8 cellular contexts compared by ENCODE assay signal in genomic region chr3:151468284-151468917, GRCh38. TPM values are rescaled to one million over a fixed set of nuclear protein-coding genes. Genes with fewer than 3 reads are reported as not detected.
DNase-seq lines count a peak whose midpoint lies in the region; ATAC-seq and TF ChIP-seq lines count a peak whose summit lies in the region.

No MANE protein-coding gene starts in this region.

- no peak overlapping the region for H3K4me3 Mint-ChIP-seq in activated CD8-positive, alpha-beta memory T cell treated with anti-CD3 and anti-CD28 coated beads, Interleukin-2, amount 10 ng/mL, durations not matched to agents 7 days and 5 days
- H3K4me3 Mint-ChIP-seq in memory B cell, result no peak overlapping the region

- POLR2A ChIA-PET in HEK293T (lab: Yijun Ruan, JAX), result no interaction called here

- CTCF ChIA-PET in activated CD8-positive, alpha-beta memory T cell treated with anti-CD3 and anti-CD28 coated beads, Interleukin-2, amount 10 ng/mL, durations not matched to agents 7 days and 5 days (lab: Charles Lee), result interaction anchor here (1.0 to 3.4 kb wide), 6 partner anchors 9 to 451 kb away, joined by 3 to 11 read pairs (median 4); no protein-coding TSS in a partner anchor
- CTCF ChIA-PET in HEK293T (lab: Yijun Ruan, JAX), result interaction anchor here (0.9 to 1.9 kb wide), 7 partner anchors 9 to 1159 kb away, joined by 3 to 5 read pairs (median 4); no protein-coding TSS in a partner anchor

- H3K4me3 ChIP-seq in SU-DHL-6 (ENCODE audit: insufficient read depth, low read length, poor library complexity, severe bottlenecking), result no peak overlapping the region

- H2AFZ ChIP-seq in SU-DHL-6 (ENCODE audit: low read depth, low read length, severe bottlenecking), result no peak overlapping the region

- no peaks in the 10 kb centered on the region for H3K9me3 ChIP-seq in SU-DHL-6 (ENCODE audit: insufficient read depth, low read length)

- no peaks in the 10 kb centered on the region for H3K36me3 ChIP-seq in SU-DHL-6 (ENCODE audit: low read length)

- H3K4me1 Mint-ChIP-seq in activated CD8-positive, alpha-beta memory T cell treated with anti-CD3 and anti-CD28 coated beads, Interleukin-2, amount 10 ng/mL, durations not matched to agents 7 days and 5 days, result no peaks in the 10 kb centered on the region
- H3K4me1 Mint-ChIP-seq in memory B cell, result peaks cover 2% of the 10 kb centered on the region

- no peak overlapping the region for H3K27ac ChIP-seq in SU-DHL-6 (ENCODE audit: low read depth, low read length)

- no peaks in the 10 kb centered on the region for H3K9me3 Mint-ChIP-seq in activated CD8-positive, alpha-beta memory T cell treated with anti-CD3 and anti-CD28 coated beads, Interleukin-2, amount 10 ng/mL, durations not matched to agents 7 days and 5 days (ENCODE audit: low read depth)
- peaks cover 2% of the 10 kb centered on the region for H3K9me3 Mint-ChIP-seq in memory B cell

- H4K20me1 ChIP-seq in SU-DHL-6 (ENCODE audit: low read depth, low read length), result no peaks in the 10 kb centered on the region

- DNase-seq in activated CD8-positive, alpha-beta memory T cell treated with anti-CD3 and anti-CD28 coated beads, Interleukin-2, amount 10 ng/mL, durations not matched to agents 7 days and 5 days, result peak; percentile 48
- DNase-seq in activated CD8-positive, alpha-beta memory T cell treated with anti-CD3 and anti-CD28 coated beads, Interleukin-2, amount 50 U/mL, for 48 hours, result no peak
- DNase-seq in HEK293T (ENCODE audit: extremely low spot score) (peak; percentile 63), NCI-H128 (lab: John Stamatoyannopoulos, UW; ENCODE audit: unreplicated experiment) (peak; percentile 8), dermis blood vessel endothelial cell (peak; percentile 86), memory B cell (ENCODE audit: low spot score in 2 of 2) (peak; percentile 19 to 48), ureter (ENCODE audit: low spot score) (peak; percentile 55)

- H3K27ac Mint-ChIP-seq in activated CD8-positive, alpha-beta memory T cell treated with anti-CD3 and anti-CD28 coated beads, Interleukin-2, amount 10 ng/mL, durations not matched to agents 7 days and 5 days, result no peak overlapping the region
- H3K27ac Mint-ChIP-seq in memory B cell, result no peak overlapping the region

- H3K27me3 ChIP-seq in SU-DHL-6 (ENCODE audit: low read length), result no peaks in the 10 kb centered on the region

- H3K27me3 Mint-ChIP-seq in activated CD8-positive, alpha-beta memory T cell treated with anti-CD3 and anti-CD28 coated beads, Interleukin-2, amount 10 ng/mL, durations not matched to agents 7 days and 5 days, result peaks cover 20% of the 10 kb centered on the region
- peaks cover 4% of the 10 kb centered on the region for H3K27me3 Mint-ChIP-seq in memory B cell

- H3K4me2 ChIP-seq in SU-DHL-6 (ENCODE audit: low read depth, low read length, poor library complexity, severe bottlenecking), result no peak overlapping the region

- no peak overlapping the region for H3K9ac ChIP-seq in SU-DHL-6 (ENCODE audit: low read length)

- no peaks in the 10 kb centered on the region for H3K79me2 ChIP-seq in SU-DHL-6 (ENCODE audit: insufficient read depth, low read length)

- H3K36me3 Mint-ChIP-seq in activated CD8-positive, alpha-beta memory T cell treated with anti-CD3 and anti-CD28 coated beads, Interleukin-2, amount 10 ng/mL, durations not matched to agents 7 days and 5 days, result no peaks in the 10 kb centered on the region
- H3K36me3 Mint-ChIP-seq in memory B cell, result peaks cover 2% of the 10 kb centered on the region

- H3F3A ChIP-seq in SU-DHL-6 (ENCODE audit: insufficient read depth), result no peaks in the 10 kb centered on the region

- no peaks in the 10 kb centered on the region for H3K9me2 ChIP-seq in SU-DHL-6 (replicated peaks; ENCODE audit: insufficient read depth, low read length)

- peak; percentile 60 for ATAC-seq in activated CD8-positive, alpha-beta memory T cell treated with anti-CD3 and anti-CD28 coated beads, Interleukin-2, amount 10 ng/mL, durations not matched to agents 7 days and 5 days
- peak; percentile 62 for ATAC-seq in memory B cell (ENCODE audit: low read depth)

- TF ChIP-seq CTCF in SU-DHL-6 (IDR thresholded peaks at IDR 0.05; ENCODE audit: insufficient read depth, low read length, poor library complexity, severe bottlenecking), result peak; percentile 94

TF ChIP-seq in HEK293T, 16 proteins besides CTCF, POLR2A, EP300 and RAD21:
- TF ChIP-seq NFRKB (IDR thresholded peaks at IDR 0.05) (no peak), SUZ12 (IDR thresholded peaks at IDR 0.05) (no peak), CTBP1 (IDR thresholded peaks at IDR 0.05; ENCODE audit: borderline replicate concordance) (no peak), LEF1 (IDR thresholded peaks at IDR 0.05; ENCODE audit: borderline replicate concordance) (no peak), SP1 (IDR thresholded peaks at IDR 0.05) (no peak), FOXM1 (IDR thresholded peaks at IDR 0.05; ENCODE audit: borderline replicate concordance) (no peak), HDGF (IDR thresholded peaks at IDR 0.05; ENCODE audit: borderline replicate concordance) (no peak), ARNT (IDR thresholded peaks at IDR 0.05) (no peak), BHLHE40 (IDR thresholded peaks at IDR 0.05; ENCODE audit: borderline replicate concordance) (no peak), ELF4 (IDR thresholded peaks at IDR 0.05) (no peak), PKNOX1 (IDR thresholded peaks at IDR 0.05) (no peak), TARDBP (IDR thresholded peaks at IDR 0.05) (no peak), FOXA1 (IDR thresholded peaks at IDR 0.05) (no peak), ZNF384 (IDR thresholded peaks at IDR 0.05) (no peak), FOXK2 (IDR thresholded peaks at IDR 0.05) (no peak), L3MBTL2 (conservative IDR thresholded peaks at IDR 0.05) (no peak)

RNA-seq across cellular contexts. Expression of gene IGSF10, which starts 7.5 kb away (rescaled TPM):
- total RNA-seq in activated CD8-positive, alpha-beta memory T cell treated with anti-CD3 and anti-CD28 coated beads, Interleukin-2, amount 10 ng/mL, durations not matched to agents 7 days and 5 days, result not detected
- total RNA-seq in dermis blood vessel endothelial cell (under 0.01 and 0.05 TPM in 2 replicates), ureter (3.3 TPM)
